ENCODE assay signal across 1 cellular context in genomic region chr11:16794047-16794818, GRCh38.
TF ChIP-seq lines count a peak whose summit lies in the region.

No MANE protein-coding gene starts in this region.

TF ChIP-seq in K562, 482 proteins besides CTCF, POLR2A, EP300 and RAD21 (continued from another document):
- TF ChIP-seq, protein P1, sequence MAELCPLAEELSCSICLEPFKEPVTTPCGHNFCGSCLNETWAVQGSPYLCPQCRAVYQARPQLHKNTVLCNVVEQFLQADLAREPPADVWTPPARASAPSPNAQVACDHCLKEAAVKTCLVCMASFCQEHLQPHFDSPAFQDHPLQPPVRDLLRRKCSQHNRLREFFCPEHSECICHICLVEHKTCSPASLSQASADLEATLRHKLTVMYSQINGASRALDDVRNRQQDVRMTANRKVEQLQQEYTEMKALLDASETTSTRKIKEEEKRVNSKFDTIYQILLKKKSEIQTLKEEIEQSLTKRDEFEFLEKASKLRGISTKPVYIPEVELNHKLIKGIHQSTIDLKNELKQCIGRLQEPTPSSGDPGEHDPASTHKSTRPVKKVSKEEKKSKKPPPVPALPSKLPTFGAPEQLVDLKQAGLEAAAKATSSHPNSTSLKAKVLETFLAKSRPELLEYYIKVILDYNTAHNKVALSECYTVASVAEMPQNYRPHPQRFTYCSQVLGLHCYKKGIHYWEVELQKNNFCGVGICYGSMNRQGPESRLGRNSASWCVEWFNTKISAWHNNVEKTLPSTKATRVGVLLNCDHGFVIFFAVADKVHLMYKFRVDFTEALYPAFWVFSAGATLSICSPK (IDR thresholded peaks at IDR 0.05; ENCODE audit: borderline replicate concordance) = no peak
- TF ChIP-seq RNF2 (IDR thresholded peaks at IDR 0.05) = no peak
- TF ChIP-seq CBFA2T2 (conservative IDR thresholded peaks at IDR 0.05) = no peak
- TF ChIP-seq KDM1A (IDR thresholded peaks at IDR 0.05) = peak; percentile 36 to 53; a peak in 2 of 4 replicates
- no peak for TF ChIP-seq PTBP1 (IDR thresholded peaks at IDR 0.05; ENCODE audit: low read depth, low read length)
- TF ChIP-seq BCOR (IDR thresholded peaks at IDR 0.05) = peak; percentile 40; the same call in 1 of the 2 replicates
- no peak for TF ChIP-seq CHAMP1 (IDR thresholded peaks at IDR 0.05)
- TF ChIP-seq, protein P2, sequence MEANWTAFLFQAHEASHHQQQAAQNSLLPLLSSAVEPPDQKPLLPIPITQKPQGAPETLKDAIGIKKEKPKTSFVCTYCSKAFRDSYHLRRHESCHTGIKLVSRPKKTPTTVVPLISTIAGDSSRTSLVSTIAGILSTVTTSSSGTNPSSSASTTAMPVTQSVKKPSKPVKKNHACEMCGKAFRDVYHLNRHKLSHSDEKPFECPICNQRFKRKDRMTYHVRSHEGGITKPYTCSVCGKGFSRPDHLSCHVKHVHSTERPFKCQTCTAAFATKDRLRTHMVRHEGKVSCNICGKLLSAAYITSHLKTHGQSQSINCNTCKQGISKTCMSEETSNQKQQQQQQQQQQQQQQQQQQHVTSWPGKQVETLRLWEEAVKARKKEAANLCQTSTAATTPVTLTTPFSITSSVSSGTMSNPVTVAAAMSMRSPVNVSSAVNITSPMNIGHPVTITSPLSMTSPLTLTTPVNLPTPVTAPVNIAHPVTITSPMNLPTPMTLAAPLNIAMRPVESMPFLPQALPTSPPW (CRISPR knock-in tag; IDR thresholded peaks at IDR 0.05) = no peak
- TF ChIP-seq ZNF586 (CRISPR knock-in tag; conservative IDR thresholded peaks at IDR 0.05) = no peak
